Comparison of ENCODE assay signal across 13 cellular contexts in genomic region chr16:67429053-67429798, GRCh38. TPM values are rescaled to one million over a fixed set of nuclear protein-coding genes. Genes with fewer than 3 reads are reported as not detected.
DNase-seq lines count a peak whose midpoint lies in the region; ATAC-seq and TF ChIP-seq lines count a peak whose summit lies in the region.
"Had no signal": no experiment of that assay in that cellular context is flagged by ENCODE, and none has a peak within 500 bp of the region (broad histone marks: within the 10 kb centered on the region; RNA-seq: fewer than 3 reads in every experiment).

No MANE protein-coding gene starts in this region.

- peaks cover 47% of the 10 kb centered on the region for H3K27me3 Mint-ChIP-seq in T-helper 2 cell treated with Interferon-gamma antibody and Interleukin-4, amounts not matched to agents 5 μg/mL and 100 μg/mL, for 36 hours (ENCODE audit: low read depth)
- peaks cover 20% of the 10 kb centered on the region for H3K27me3 Mint-ChIP-seq in endothelial cell (ENCODE audit: unreplicated experiment)
- peaks cover 10% of the 10 kb centered on the region for H3K27me3 Mint-ChIP-seq in osteocyte (ENCODE audit: unreplicated experiment)
- peaks cover 17% of the 10 kb centered on the region for H3K27me3 Mint-ChIP-seq in chondrocyte (ENCODE audit: low read depth)

- H2AFZ ChIP-seq in PC-9, result no peak overlapping the region

- H3K27ac ChIP-seq in PC-9 (no peak overlapping the region), tibial artery (no peak overlapping the region)

- CTCF ChIA-PET in PC-9 (lab: Charles Lee), result interaction anchor here (0.7 to 1.9 kb wide), 5 partner anchors 14 to 188 kb away, joined by 3 to 13 read pairs (median 4); no protein-coding TSS in a partner anchor

- H3K4me2 ChIP-seq in PC-9, result peak overlapping the region; percentile 80; the same call in 1 of the 2 replicates

- H3K79me2 ChIP-seq in PC-9 (ENCODE audit: low read depth), result no peaks in the 10 kb centered on the region

- no peaks in the 10 kb centered on the region for H3K36me3 Mint-ChIP-seq in T-helper 2 cell treated with Interferon-gamma antibody and Interleukin-4, amounts not matched to agents 5 μg/mL and 100 μg/mL, for 36 hours (ENCODE audit: low read depth)
- no peaks in the 10 kb centered on the region for H3K36me3 Mint-ChIP-seq in endothelial cell (ENCODE audit: low read depth, unreplicated experiment)
- H3K36me3 Mint-ChIP-seq in osteocyte (ENCODE audit: unreplicated experiment), result peaks cover 6% of the 10 kb centered on the region
- H3K36me3 Mint-ChIP-seq in chondrocyte (ENCODE audit: low read depth), result no peaks in the 10 kb centered on the region

- H3K27me3 ChIP-seq in PC-9 (ENCODE audit: insufficient read depth, low read depth) (no peaks in the 10 kb centered on the region), tibial artery (peaks cover 0 to 56% of the 10 kb centered on the region in 2 donors)

- H3K9me2 ChIP-seq in PC-9 (ENCODE audit: insufficient read depth), result no peaks in the 10 kb centered on the region

- BruUV-seq in PC-9 (replicated peaks; lab: Mats Ljungman, UMichigan), result no TSS peak

- intact Hi-C loops in PC-9 (cut with micrococcal nuclease; ENCODE audit: unreplicated experiment) (no loop called here), left cardiac atrium (cut with DNase I) (loop anchor here (5.0 kb wide), 1 partner anchor 38 kb away; no protein-coding TSS in a partner anchor), tibial artery (cut with DNase I; ENCODE audit: low total_unique reads) (loop anchor here (5.0 kb wide), 2 partner anchors 33 to 657 kb away; no protein-coding TSS in a partner anchor)

- H3K4me3 Mint-ChIP-seq in T-helper 2 cell treated with Interferon-gamma antibody and Interleukin-4, amounts not matched to agents 5 μg/mL and 100 μg/mL, for 36 hours, result peak overlapping the region; percentile 54
- H3K4me3 Mint-ChIP-seq in endothelial cell (ENCODE audit: unreplicated experiment), result no peak overlapping the region
- peak overlapping the region; percentile 14 for H3K4me3 Mint-ChIP-seq in osteocyte (ENCODE audit: unreplicated experiment)
- H3K4me3 Mint-ChIP-seq in chondrocyte (ENCODE audit: unreplicated experiment), result no peak overlapping the region

- H4K20me1 ChIP-seq in PC-9 (ENCODE audit: insufficient read depth), result no peaks in the 10 kb centered on the region

- no peaks in the 10 kb centered on the region; the same call in none of the 2 replicates for H3K4me1 ChIP-seq in PC-9 (replicated peaks; ENCODE audit: insufficient read depth)
- H3K4me1 ChIP-seq in tibial artery, result peaks cover 6 to 36% (median 14%) of the 10 kb centered on the region in 4 donors

- H3K36me3 ChIP-seq in PC-9 (ENCODE audit: low read depth) (no peaks in the 10 kb centered on the region), tibial artery (no peaks in the 10 kb centered on the region)

- no peak for TF ChIP-seq CTCF in PC-9 (conservative IDR thresholded peaks at IDR 0.05)
- no peak for TF ChIP-seq CTCF in endothelial cell (IDR thresholded peaks at IDR 0.05; ENCODE audit: unreplicated experiment)
- no peak for TF ChIP-seq CTCF in osteocyte (IDR thresholded peaks at IDR 0.05)
- TF ChIP-seq CTCF in chondrocyte (IDR thresholded peaks at IDR 0.05), result no peak
- TF ChIP-seq CTCF in tibial artery (IDR thresholded peaks at IDR 0.05), result no peak

- POLR2A ChIA-PET in PC-9 (lab: Charles Lee; ENCODE audit: unreplicated experiment), result no interaction called here

- H3K9me3 ChIP-seq in PC-9 (ENCODE audit: insufficient read depth, low read depth) (no peaks in the 10 kb centered on the region), tibial artery (no peaks in the 10 kb centered on the region)

- H3F3A ChIP-seq in PC-9 (ENCODE audit: insufficient read depth, low read depth), result peaks cover 20% of the 10 kb centered on the region; the same call in 1 of the 2 replicates

- no peak overlapping the region for H3K27ac Mint-ChIP-seq in T-helper 2 cell treated with Interferon-gamma antibody and Interleukin-4, amounts not matched to agents 5 μg/mL and 100 μg/mL, for 36 hours
- H3K27ac Mint-ChIP-seq in endothelial cell (ENCODE audit: unreplicated experiment) (peak overlapping the region; percentile 38), osteocyte (ENCODE audit: unreplicated experiment) (no peak overlapping the region), chondrocyte (ENCODE audit: unreplicated experiment) (no peak overlapping the region)

- H3K9me3 Mint-ChIP-seq in T-helper 2 cell treated with Interferon-gamma antibody and Interleukin-4, amounts not matched to agents 5 μg/mL and 100 μg/mL, for 36 hours, result no peaks in the 10 kb centered on the region
- H3K9me3 Mint-ChIP-seq in endothelial cell (ENCODE audit: unreplicated experiment) (no peaks in the 10 kb centered on the region), osteocyte (ENCODE audit: unreplicated experiment) (no peaks in the 10 kb centered on the region), chondrocyte (ENCODE audit: low read depth) (no peaks in the 10 kb centered on the region)

- peaks cover 5% of the 10 kb centered on the region for H3K4me1 Mint-ChIP-seq in T-helper 2 cell treated with Interferon-gamma antibody and Interleukin-4, amounts not matched to agents 5 μg/mL and 100 μg/mL, for 36 hours (ENCODE audit: low read depth)
- H3K4me1 Mint-ChIP-seq in endothelial cell (ENCODE audit: unreplicated experiment), result peaks cover 27% of the 10 kb centered on the region
- peaks cover 33% of the 10 kb centered on the region for H3K4me1 Mint-ChIP-seq in osteocyte (ENCODE audit: unreplicated experiment)
- H3K4me1 Mint-ChIP-seq in chondrocyte (ENCODE audit: low read depth), result peaks cover 12% of the 10 kb centered on the region

- no peak for ATAC-seq in left cardiac atrium

- H3K4me3 ChIP-seq in PC-9 (no peak overlapping the region), tibial artery (no peak overlapping the region)

- no peak for DNase-seq in T-helper 2 cell treated with Interferon-gamma antibody and Interleukin-4, amounts not matched to agents 5 μg/mL and 100 μg/mL, for 36 hours (ENCODE audit: low spot score)
- DNase-seq in T-helper 2 cell (no peak), PC-9 (no peak), endothelial cell (ENCODE audit: low spot score) (no peak), osteocyte (ENCODE audit: extremely low spot score, unreplicated experiment) (no peak), chondrocyte (ENCODE audit: low spot score) (no peak), left cardiac atrium (no peak), tibial artery (no peak)
- DNase-seq: DMS153, NCI-H526, occipital lobe had no signal

RNA-seq across cellular contexts. Expression of gene HSD11B2, which starts 1.7 kb away (rescaled TPM):
- total RNA-seq in PC-9 (2021), result 5.0 and 5.3 TPM in 2 replicates
- 3.3 TPM for total RNA-seq in endothelial cell (ENCODE audit: unreplicated experiment)
- 0.40 and 0.68 TPM in 2 replicates for total RNA-seq in osteocyte
- 0.20 to 0.77 TPM in 2 of 3 replicates, not detected in the other for total RNA-seq in chondrocyte
- total RNA-seq in left cardiac atrium, result 1 to 10 TPM in 1 of 2 donors, not detected in 1; 1.6 TPM
- total RNA-seq: occipital lobe had no signal

RNA-seq across cellular contexts. Expression of gene ZDHHC1, which starts 12.9 kb away (rescaled TPM):
- total RNA-seq in PC-9 (2021) (12.8 and 14.9 TPM in 2 replicates), endothelial cell (ENCODE audit: unreplicated experiment) (7.2 TPM), osteocyte (13.5 and 15.4 TPM in 2 replicates), chondrocyte (11.8 to 15.0 TPM (median 12.2 TPM) in 3 replicates), left cardiac atrium (1 to 10 TPM; 4.6 to 6.8 TPM)

RNA-seq across cellular contexts. Expression of gene TPPP3, which starts 35.9 kb away (rescaled TPM):
- 3.1 and 4.5 TPM in 2 replicates for total RNA-seq in PC-9 (2021)
- 1.1 TPM for total RNA-seq in endothelial cell (ENCODE audit: unreplicated experiment)
- 1.4 and 1.5 TPM in 2 replicates for total RNA-seq in osteocyte
- 2.7 to 3.6 TPM (median 3.3 TPM) in 3 replicates for total RNA-seq in chondrocyte
- 10 to 100 TPM; 22.9 to 40.1 TPM for total RNA-seq in left cardiac atrium

RNA-seq across cellular contexts. Expression of gene ATP6V0D1, which starts 51.7 kb away (rescaled TPM):
- 51.5 and 61.0 TPM in 2 replicates for total RNA-seq in PC-9 (2021)
- 107 TPM for total RNA-seq in endothelial cell (ENCODE audit: unreplicated experiment)
- 112 and 116 TPM in 2 replicates for total RNA-seq in osteocyte
- total RNA-seq in chondrocyte, result 83.8 to 89.8 TPM (median 85.5 TPM) in 3 replicates
- 10 to 100 TPM; 66.9 to 71.3 TPM for total RNA-seq in left cardiac atrium

RNA-seq across cellular contexts. Expression of gene AGRP, which starts 54.1 kb away (rescaled TPM):
- total RNA-seq in PC-9 (2021), result not detected in 2 replicates
- total RNA-seq in endothelial cell (ENCODE audit: unreplicated experiment), result not detected
- total RNA-seq in osteocyte, result not detected in 2 replicates
- total RNA-seq in chondrocyte, result not detected in 3 replicates
- total RNA-seq in left cardiac atrium, result not detected
- total RNA-seq: A673, occipital lobe, ureter had no signal

Comparison
In these comparisons a context has a peak if more than half of its experiments do, and no peak if none do; other contexts are left out.
1. H3K4me3 Mint-ChIP-seq: peak in T-helper 2 cell treated with Interferon-gamma antibody and Interleukin-4, amounts not matched to agents 5 μg/mL and 100 μg/mL, for 36 hours (single experiment) and osteocyte (single experiment); none in endothelial cell (single experiment) and chondrocyte (single experiment).